Comparison of ENCODE assay signal across 17 cellular contexts in the genomic region with DNA sequence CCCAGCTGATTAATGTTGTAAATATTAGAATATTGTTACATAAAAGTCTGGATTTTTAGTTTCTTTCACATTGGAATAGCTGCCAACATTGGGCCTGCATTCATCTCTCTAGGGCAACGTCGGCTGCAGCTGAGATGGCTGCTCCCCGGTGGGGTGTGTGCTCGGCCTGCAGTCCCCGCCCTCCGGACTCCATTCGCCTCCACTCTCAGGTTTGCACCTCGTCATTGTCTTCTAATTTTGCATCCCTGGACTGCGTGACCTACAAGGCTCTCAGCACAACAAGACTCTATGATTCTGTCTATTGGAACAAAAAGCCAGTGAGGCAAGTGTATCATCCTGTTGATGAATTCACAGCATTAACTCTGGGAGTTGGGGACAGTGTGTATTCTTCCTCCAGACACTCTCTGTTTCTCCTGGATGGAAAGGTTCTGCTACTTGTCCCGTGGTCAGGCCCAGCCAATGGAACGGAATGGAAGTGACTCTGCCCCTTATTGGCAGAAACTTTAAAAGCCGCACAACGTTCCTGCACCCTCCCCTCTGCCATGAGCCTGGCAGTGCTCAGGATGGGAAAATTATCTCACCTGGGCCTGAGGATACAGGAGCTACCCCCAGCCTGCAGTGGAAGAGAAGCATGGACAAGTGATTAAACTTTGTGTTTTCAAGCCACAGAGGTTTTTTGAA.
DNase-seq lines count a peak whose midpoint lies in the region; ATAC-seq and TF ChIP-seq lines count a peak whose summit lies in the region.
"Had no signal": no experiment of that assay in that cellular context is flagged by ENCODE, and none has a peak within 500 bp of the region (broad histone marks: within the 10 kb centered on the region; RNA-seq: fewer than 3 reads in every experiment).

No MANE protein-coding gene starts in this region.

- no peak for TF ChIP-seq CTCF in esophagus muscularis mucosa (IDR thresholded peaks at IDR 0.05)
- no peak for TF ChIP-seq CTCF in lower lobe of right lung (IDR thresholded peaks at IDR 0.05)
- TF ChIP-seq CTCF in transverse colon (IDR thresholded peaks at IDR 0.05) = no peak

- no peak for ATAC-seq in activated naive CD8-positive, alpha-beta T cell treated with anti-CD3 and anti-CD28 coated beads, Interleukin-2, amount 50 U/mL, for 24 hours
- ATAC-seq in lower lobe of right lung = no peak
- no peak for ATAC-seq in GM18505 (IDR thresholded peaks at IDR 0.05; ENCODE audit: unreplicated experiment)
- ATAC-seq in stimulated activated naive CD8-positive, alpha-beta T cell treated with anti-CD3 and anti-CD28 coated beads, Interleukin-15, amount 100 ng/mL, for 72 hours = no peak

- H3K27ac ChIP-seq in esophagus muscularis mucosa (replicated peaks in 1 of 4) = peak overlapping the region; percentile 60 to 81 (median 76)
- H3K27ac ChIP-seq in lower lobe of right lung = peak overlapping the region; percentile 53
- peak overlapping the region; percentile 58 to 80 (median 70) for H3K27ac ChIP-seq in transverse colon
- H3K27ac ChIP-seq: 22Rv1, neutrophil, SK-N-MC had no signal

- in situ Hi-C loops in transverse colon (cut with MboI; ENCODE audit: low pct_ligation_motif_present in 1 of 4, low pct_unique_long_range_greater_than_20kb in 1 of 4, low sequenced_read_pairs in 3 of 4) = no loop called here

- H3K4me1 Mint-ChIP-seq in activated naive CD8-positive, alpha-beta T cell (ENCODE audit: low read depth) = peaks cover 14% of the 10 kb centered on the region
- H3K4me1 Mint-ChIP-seq in activated naive CD8-positive, alpha-beta T cell treated with anti-CD3 and anti-CD28 coated beads, Interleukin-2, amount 50 U/mL, for 24 hours = peaks cover 10% of the 10 kb centered on the region
- peaks cover 7% of the 10 kb centered on the region for H3K4me1 Mint-ChIP-seq in stimulated activated naive CD8-positive, alpha-beta T cell treated with anti-CD3 and anti-CD28 coated beads, Interleukin-15, amount 100 ng/mL, for 72 hours

- TF ChIP-seq POLR2A in esophagus muscularis mucosa (IDR thresholded peaks at IDR 0.05; ENCODE audit: low read depth) = no peak
- no peak for TF ChIP-seq POLR2A in transverse colon (IDR thresholded peaks at IDR 0.05)
- no peak for TF ChIP-seq POLR2A in GM18505 (IDR thresholded peaks at IDR 0.05; ENCODE audit: borderline replicate concordance, extremely low read depth, insufficient read depth, insufficient read length)

- no peaks in the 10 kb centered on the region for H3K36me3 Mint-ChIP-seq in activated naive CD8-positive, alpha-beta T cell
- no peaks in the 10 kb centered on the region for H3K36me3 Mint-ChIP-seq in activated naive CD8-positive, alpha-beta T cell treated with anti-CD3 and anti-CD28 coated beads, Interleukin-2, amount 50 U/mL, for 24 hours (ENCODE audit: low read depth)

- WGBS in esophagus muscularis mucosa = 43% methylated on average over 13 of the region's 13 CpGs
- WGBS in transverse colon (ENCODE audit: low coverage in 1 of 2), 2 donors = 66 to 80% methylated on average over 3 to 13 of the region's 13 CpGs

- H3K4me3 Mint-ChIP-seq in activated naive CD8-positive, alpha-beta T cell = no peak overlapping the region
- no peak overlapping the region for H3K4me3 Mint-ChIP-seq in activated naive CD8-positive, alpha-beta T cell treated with anti-CD3 and anti-CD28 coated beads, Interleukin-2, amount 50 U/mL, for 24 hours
- no peak overlapping the region for H3K4me3 Mint-ChIP-seq in stimulated activated naive CD8-positive, alpha-beta T cell treated with anti-CD3 and anti-CD28 coated beads, Interleukin-15, amount 100 ng/mL, for 72 hours
- H3K4me3 Mint-ChIP-seq: CD4-positive, alpha-beta T cell had no signal

- no peaks in the 10 kb centered on the region for H3K27me3 ChIP-seq in esophagus muscularis mucosa
- H3K27me3 ChIP-seq in lower lobe of right lung (ENCODE audit: low read depth) = no peaks in the 10 kb centered on the region
- H3K27me3 ChIP-seq in transverse colon = no peaks in the 10 kb centered on the region
- H3K27me3 ChIP-seq: neutrophil, spleen had no signal

- H3K4me1 ChIP-seq in esophagus muscularis mucosa (peaks cover 6 to 38% (median 31%) of the 10 kb centered on the region in 4 donors), lower lobe of right lung (peaks cover 8% of the 10 kb centered on the region), transverse colon (peaks cover 0 to 14% (median 4%) of the 10 kb centered on the region in 4 donors)

- H3K36me3 ChIP-seq in esophagus muscularis mucosa (no peaks in the 10 kb centered on the region), lower lobe of right lung (no peaks in the 10 kb centered on the region), transverse colon (no peaks in the 10 kb centered on the region)

- DNase-seq in activated naive CD8-positive, alpha-beta T cell treated with anti-CD3 and anti-CD28 coated beads, Interleukin-2, amount 50 U/mL, for 24 hours = no peak
- DNase-seq in esophagus muscularis mucosa (ENCODE audit: extremely low spot score) (peak; percentile 88), lower lobe of right lung (no peak), transverse colon (no peak), GM19240 (ENCODE audit: insufficient read length, low spot score) (no peak)
- no peak for DNase-seq in stimulated activated naive CD8-positive, alpha-beta T cell treated with anti-CD3 and anti-CD28 coated beads, Interleukin-15, amount 100 ng/mL, for 72 hours
- DNase-seq: activated gamma-delta T cell; CD4-positive, alpha-beta T cell; foreskin melanocyte; NCI-H1436; NCI-H345; spleen had no signal

- TF ChIP-seq EP300 in esophagus muscularis mucosa (IDR thresholded peaks at IDR 0.05) (no peak), transverse colon (IDR thresholded peaks at IDR 0.05; ENCODE audit: low read depth) (no peak)

- H3K4me3 ChIP-seq in esophagus muscularis mucosa = no peak overlapping the region
- no peak overlapping the region for H3K4me3 ChIP-seq in lower lobe of right lung
- no peak overlapping the region for H3K4me3 ChIP-seq in transverse colon
- H3K4me3 ChIP-seq: SK-N-MC, spleen had no signal

- H3K9me3 ChIP-seq in esophagus muscularis mucosa (no peaks in the 10 kb centered on the region), lower lobe of right lung (no peaks in the 10 kb centered on the region), transverse colon (no peaks in the 10 kb centered on the region)
- H3K9me3 ChIP-seq: neutrophil, spleen had no signal

- no peaks in the 10 kb centered on the region for H3K27me3 Mint-ChIP-seq in activated naive CD8-positive, alpha-beta T cell
- H3K27me3 Mint-ChIP-seq in activated naive CD8-positive, alpha-beta T cell treated with anti-CD3 and anti-CD28 coated beads, Interleukin-2, amount 50 U/mL, for 24 hours = no peaks in the 10 kb centered on the region
- no peaks in the 10 kb centered on the region for H3K27me3 Mint-ChIP-seq in stimulated activated naive CD8-positive, alpha-beta T cell treated with anti-CD3 and anti-CD28 coated beads, Interleukin-15, amount 100 ng/mL, for 72 hours
- H3K27me3 Mint-ChIP-seq: CD4-positive, alpha-beta T cell had no signal

- intact Hi-C loops in esophagus muscularis mucosa (cut with DNase I) = no loop called here
- intact Hi-C loops in lower lobe of right lung (cut with DNase I) = no loop called here
- intact Hi-C loops in transverse colon (cut with DNase I; ENCODE audit: low total_unique reads) = no loop called here

- no peaks in the 10 kb centered on the region for H3K9me3 Mint-ChIP-seq in activated naive CD8-positive, alpha-beta T cell (ENCODE audit: low read depth)
- H3K9me3 Mint-ChIP-seq in activated naive CD8-positive, alpha-beta T cell treated with anti-CD3 and anti-CD28 coated beads, Interleukin-2, amount 50 U/mL, for 24 hours = no peaks in the 10 kb centered on the region
- H3K9me3 Mint-ChIP-seq in stimulated activated naive CD8-positive, alpha-beta T cell treated with anti-CD3 and anti-CD28 coated beads, Interleukin-15, amount 100 ng/mL, for 72 hours = no peaks in the 10 kb centered on the region
- H3K9me3 Mint-ChIP-seq: CD4-positive, alpha-beta T cell had no signal

- peak overlapping the region; percentile 2 for H3K27ac Mint-ChIP-seq in activated naive CD8-positive, alpha-beta T cell
- H3K27ac Mint-ChIP-seq in activated naive CD8-positive, alpha-beta T cell treated with anti-CD3 and anti-CD28 coated beads, Interleukin-2, amount 50 U/mL, for 24 hours = no peak overlapping the region
- no peak overlapping the region for H3K27ac Mint-ChIP-seq in stimulated activated naive CD8-positive, alpha-beta T cell treated with anti-CD3 and anti-CD28 coated beads, Interleukin-15, amount 100 ng/mL, for 72 hours
- H3K27ac Mint-ChIP-seq: CD4-positive, alpha-beta T cell had no signal
